38 cellular contexts compared by ENCODE assay signal in the genomic region with DNA sequence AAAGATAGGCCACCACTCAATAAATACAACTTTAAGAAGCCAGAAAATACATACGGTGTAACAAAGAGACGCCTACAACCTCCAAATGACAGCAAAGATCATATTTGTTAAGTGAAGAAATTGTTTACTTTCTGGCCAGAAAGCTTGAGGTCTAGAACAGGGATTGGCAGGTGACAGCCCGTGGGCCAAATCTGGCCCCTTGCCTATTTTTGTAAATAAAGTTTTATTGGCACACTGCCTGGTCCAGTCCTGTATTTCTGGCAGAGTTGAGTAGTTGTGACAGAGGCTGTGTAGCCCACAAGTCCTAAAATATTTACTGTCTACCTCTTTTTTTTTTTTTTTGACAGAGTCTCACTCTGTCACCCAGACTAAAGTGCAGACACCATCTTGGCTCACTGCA. TPM values are rescaled to one million over a fixed set of nuclear protein-coding genes. Genes with fewer than 3 reads are reported as not detected.
"Had no signal": no experiment of that assay in that cellular context is flagged by ENCODE, and none has a peak within 500 bp of the region (broad histone marks: within the 10 kb centered on the region; RNA-seq: fewer than 3 reads in every experiment).

No MANE protein-coding gene starts in this region.

- H3K9ac ChIP-seq: SK-N-SH had no signal

- DNase-seq: activated CD4-positive, alpha-beta T cell treated with anti-CD3 and anti-CD28 coated beads, Interleukin-2, amount 10 ng/mL, durations not matched to agents 24 days and 14 days; activated CD4-positive, alpha-beta T cell treated with anti-CD3 and anti-CD28 coated beads, Interleukin-2, amount 50 U/mL, for 4 hours; activated CD8-positive, alpha-beta T cell treated with anti-CD3 and anti-CD28 coated beads for 36 hours; activated gamma-delta T cell treated with Interleukin-2 at 50 U/mL for 16 hours; activated naive CD4-positive, alpha-beta T cell treated with anti-CD3 and anti-CD28 coated beads for 36 hours; activated T-cell treated with anti-CD3 and anti-CD28 coated beads, Interleukin-2, amount 50 U/mL, for 24 hours; adrenal gland; body of pancreas; caudate nucleus; cerebellar nuclear complex; Kasumi-1; KG1; NCI-H1092 treated with DMSO at 0.1 percent for 48 hours; NCI-H1417; NCI-H146; NCI-H187; NCI-H2029 treated with DMSO at 0.1 percent for 48 hours; NCI-H2107; NCI-H2171; NCI-H2227 treated with DMSO at 0.1 percent for 48 hours; NCI-H446; NCI-H510A treated with DMSO at 0.1 percent for 48 hours; NCI-H526 treated with DMSO at 0.1 percent for 48 hours; NCI-H82; NK-92 treated with Interleukin-12 subunit alpha and Interleukin-12 subunit beta, amount 100 ng/mL, for 24 hours; SHP77 treated with DMSO at 0.1 percent for 48 hours; SK-N-SH had no signal

- H3K4me1 ChIP-seq: adrenal gland, SJSA1 had no signal

- H3K9me2 ChIP-seq: SK-N-SH had no signal

- H3K36me3 ChIP-seq: adrenal gland, SJSA1 had no signal

- H3K4me3 Mint-ChIP-seq: activated CD4-positive, alpha-beta T cell treated with anti-CD3 and anti-CD28 coated beads, Interleukin-2, amount 10 ng/mL, durations not matched to agents 24 days and 14 days; activated CD8-positive, alpha-beta T cell treated with anti-CD3 and anti-CD28 coated beads for 36 hours; activated naive CD4-positive, alpha-beta T cell treated with anti-CD3 and anti-CD28 coated beads for 36 hours; activated T-cell treated with anti-CD3 and anti-CD28 coated beads, Interleukin-2, amount 50 U/mL, for 24 hours; T-helper 1 cell treated with Interleukin-12 subunit alpha and Interleukin-12 subunit beta and Interleukin-4 antibody, amounts not matched to agents 30 μg/mL and 1 μg/mL, for 36 hours; T-helper 2 cell treated with Interferon-gamma antibody and Interleukin-4, amounts not matched to agents 5 μg/mL and 100 μg/mL, for 36 hours had no signal

- H3K27me3 ChIP-seq: adrenal gland, body of pancreas, SJSA1 had no signal

- H3K9me3 ChIP-seq: adrenal gland, body of pancreas, SJSA1, SK-N-SH had no signal

- H3K27ac ChIP-seq: adrenal gland, body of pancreas, SJSA1 had no signal

- H3K36me3 Mint-ChIP-seq: activated naive CD4-positive, alpha-beta T cell treated with anti-CD3 and anti-CD28 coated beads, Interleukin-2, amount 50 U/mL, for 72 hours had no signal

- H3K4me2 ChIP-seq: SK-N-SH had no signal

- H3K27me3 Mint-ChIP-seq: activated CD8-positive, alpha-beta T cell treated with anti-CD3 and anti-CD28 coated beads for 36 hours had no signal

- H3K9me3 Mint-ChIP-seq: activated CD4-positive, alpha-beta T cell treated with anti-CD3 and anti-CD28 coated beads, Interleukin-2, amount 10 ng/mL, durations not matched to agents 24 days and 14 days; activated naive CD4-positive, alpha-beta T cell treated with anti-CD3 and anti-CD28 coated beads for 36 hours; activated T-cell treated with anti-CD3 and anti-CD28 coated beads, Interleukin-2, amount 50 U/mL, for 24 hours; activated T-helper 2 cell treated with anti-CD3 and anti-CD28 coated beads, Interferon-gamma antibody, Interleukin-2, Interleukin-4, amounts not matched to agents 10 μg/mL and 5 μg/mL and 100 μg/mL, durations not matched to agents 14 hours and 24 hours and 36 hours; T-helper 1 cell treated with Interleukin-12 subunit alpha and Interleukin-12 subunit beta and Interleukin-4 antibody, amounts not matched to agents 30 μg/mL and 1 μg/mL, for 36 hours; T-helper 2 cell treated with Interferon-gamma antibody and Interleukin-4, amounts not matched to agents 5 μg/mL and 100 μg/mL, for 36 hours had no signal

- H3K4me3 ChIP-seq: adrenal gland, body of pancreas, SJSA1 had no signal

- H3K27ac Mint-ChIP-seq: activated CD4-positive, alpha-beta T cell treated with anti-CD3 and anti-CD28 coated beads, Interleukin-2, amount 10 ng/mL, durations not matched to agents 24 days and 14 days; activated CD8-positive, alpha-beta T cell treated with anti-CD3 and anti-CD28 coated beads for 36 hours; activated naive CD4-positive, alpha-beta T cell treated with anti-CD3 and anti-CD28 coated beads for 36 hours; activated naive CD4-positive, alpha-beta T cell treated with anti-CD3 and anti-CD28 coated beads, Interleukin-2, amount 50 U/mL, for 72 hours; activated T-cell treated with anti-CD3 and anti-CD28 coated beads, Interleukin-2, amount 50 U/mL, for 24 hours; activated T-helper 2 cell treated with anti-CD3 and anti-CD28 coated beads, Interferon-gamma antibody, Interleukin-2, Interleukin-4, amounts not matched to agents 10 μg/mL and 5 μg/mL and 100 μg/mL, durations not matched to agents 14 hours and 24 hours and 36 hours; T-helper 1 cell treated with Interleukin-12 subunit alpha and Interleukin-12 subunit beta and Interleukin-4 antibody, amounts not matched to agents 30 μg/mL and 1 μg/mL, for 36 hours; T-helper 2 cell treated with Interferon-gamma antibody and Interleukin-4, amounts not matched to agents 5 μg/mL and 100 μg/mL, for 36 hours had no signal

- ATAC-seq: activated CD8-positive, alpha-beta T cell treated with anti-CD3 and anti-CD28 coated beads for 36 hours; activated naive CD4-positive, alpha-beta T cell treated with anti-CD3 and anti-CD28 coated beads, Interleukin-2, amount 50 U/mL, for 72 hours; body of pancreas; Panc1 had no signal

RNA-seq across cellular contexts. Expression of gene CLEC19A, which starts 3.4 kb away (rescaled TPM):
- total RNA-seq: activated CD4-positive, alpha-beta T cell treated with anti-CD3 and anti-CD28 coated beads, Interleukin-2, amount 10 ng/mL, durations not matched to agents 24 days and 14 days; activated CD8-positive, alpha-beta memory T cell treated with anti-CD3 and anti-CD28 coated beads for 36 hours; activated CD8-positive, alpha-beta T cell treated with anti-CD3 and anti-CD28 coated beads for 36 hours; activated naive CD4-positive, alpha-beta T cell treated with anti-CD3 and anti-CD28 coated beads for 36 hours; activated naive CD4-positive, alpha-beta T cell treated with anti-CD3 and anti-CD28 coated beads, Interleukin-2, amount 50 U/mL, for 72 hours; activated T-helper 2 cell treated with anti-CD3 and anti-CD28 coated beads, Interferon-gamma antibody, Interleukin-2, Interleukin-4, amounts not matched to agents 10 μg/mL and 5 μg/mL and 100 μg/mL, durations not matched to agents 14 hours and 24 hours and 36 hours; adrenal gland; astrocyte; body of pancreas; bronchial epithelial cell; OCI-LY7; RPMI7951; SJSA1 had no signal
